11 cellular contexts compared by ENCODE assay signal in the genomic region with DNA sequence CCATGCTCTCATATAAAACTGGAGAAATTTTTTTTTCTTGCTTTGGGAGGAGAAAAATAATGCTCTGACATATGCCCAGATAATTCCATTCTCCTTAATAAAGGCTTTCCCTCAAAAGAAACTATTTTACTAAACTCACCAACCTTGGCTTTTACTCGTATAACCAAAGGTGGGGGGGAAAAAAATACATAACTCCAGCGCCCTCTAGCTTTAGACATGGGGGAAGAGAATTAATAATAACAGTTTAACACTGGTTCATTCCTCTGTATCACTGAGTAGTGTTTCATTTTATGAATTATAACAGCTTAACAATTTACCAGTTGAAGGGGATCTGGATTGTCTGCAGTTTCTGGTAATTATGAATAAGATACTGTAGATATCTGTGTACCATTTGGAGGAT.
DNase-seq lines count a peak whose midpoint lies in the region; ATAC-seq, FAIRE-seq and TF ChIP-seq lines count a peak whose summit lies in the region.
"Had no signal": no experiment of that assay in that cellular context is flagged by ENCODE, and none has a peak within 500 bp of the region (broad histone marks: within the 10 kb centered on the region; RNA-seq: fewer than 3 reads in every experiment).

No MANE protein-coding gene starts in this region.

- BruUV-seq in MCF 10A (replicated peaks; lab: Mats Ljungman, UMichigan), result no TSS peak

- intact Hi-C loops in MCF 10A (cut with micrococcal nuclease) (loop anchor here (1.0 kb wide), 1 partner anchor 1223 kb away; no protein-coding TSS in a partner anchor), breast epithelium (cut with DNase I; ENCODE audit: low total_unique reads) (no loop called here), sciatic nerve (cut with DNase I) (no loop called here)

- no peaks in the 10 kb centered on the region for H3K27me3 Mint-ChIP-seq in MCF 10A (ENCODE audit: insufficient read depth, unreplicated experiment)
- H3K27me3 Mint-ChIP-seq: activated naive CD4-positive, alpha-beta T cell treated with anti-CD3 and anti-CD28 coated beads, Interleukin-2, amount 10 ng/mL, durations not matched to agents 7 days and 5 days; stimulated activated memory B cell treated with anti-CD40 and anti-IgM and Interleukin-4, amounts not matched to agents 10 μg/mL and 1 μg/mL and 100 μg/mL, for 72 hours had no signal

- H3K4me3 ChIP-seq in breast epithelium, result no peak overlapping the region

- H3K4me1 ChIP-seq in breast epithelium, result no peaks in the 10 kb centered on the region

- H3K27ac Mint-ChIP-seq in MCF 10A (ENCODE audit: low read depth, unreplicated experiment), result no peak overlapping the region
- H3K27ac Mint-ChIP-seq: activated naive CD4-positive, alpha-beta T cell treated with anti-CD3 and anti-CD28 coated beads, Interleukin-2, amount 10 ng/mL, durations not matched to agents 7 days and 5 days; stimulated activated memory B cell treated with anti-CD40 and anti-IgM and Interleukin-4, amounts not matched to agents 10 μg/mL and 1 μg/mL and 100 μg/mL, for 72 hours had no signal

- TF ChIP-seq POLR2A in breast epithelium (IDR thresholded peaks at IDR 0.05), result no peak

- no peak for FAIRE-seq in urothelium cell line (lab: Jason Lieb, UNC)

- no peaks in the 10 kb centered on the region for H3K36me3 Mint-ChIP-seq in MCF 10A (ENCODE audit: insufficient read depth, unreplicated experiment)
- H3K36me3 Mint-ChIP-seq: activated naive CD4-positive, alpha-beta T cell treated with anti-CD3 and anti-CD28 coated beads, Interleukin-2, amount 10 ng/mL, durations not matched to agents 7 days and 5 days; stimulated activated memory B cell treated with anti-CD40 and anti-IgM and Interleukin-4, amounts not matched to agents 10 μg/mL and 1 μg/mL and 100 μg/mL, for 72 hours had no signal

- H3K9me3 ChIP-seq in breast epithelium, result no peaks in the 10 kb centered on the region

- ATAC-seq in GM18873 (IDR thresholded peaks at IDR 0.05; ENCODE audit: low FRiP score, unreplicated experiment) (no peak), sciatic nerve (no peak)
- ATAC-seq: stimulated activated memory B cell treated with anti-CD40 and anti-IgM and Interleukin-4, amounts not matched to agents 10 μg/mL and 1 μg/mL and 100 μg/mL, for 72 hours had no signal

- POLR2A ChIA-PET in MCF 10A (lab: Yijun Ruan, JAX), result no interaction called here

- TF ChIP-seq CTCF in MCF 10A (IDR thresholded peaks at IDR 0.05; ENCODE audit: unreplicated experiment), result peak; percentile 43
- TF ChIP-seq CTCF in breast epithelium (IDR thresholded peaks at IDR 0.05), result no peak

- H3K27me3 ChIP-seq in breast epithelium, result no peaks in the 10 kb centered on the region

- no peak overlapping the region for H3K4me3 Mint-ChIP-seq in MCF 10A (ENCODE audit: unreplicated experiment)
- H3K4me3 Mint-ChIP-seq: activated naive CD4-positive, alpha-beta T cell treated with anti-CD3 and anti-CD28 coated beads, Interleukin-2, amount 10 ng/mL, durations not matched to agents 7 days and 5 days; stimulated activated memory B cell treated with anti-CD40 and anti-IgM and Interleukin-4, amounts not matched to agents 10 μg/mL and 1 μg/mL and 100 μg/mL, for 72 hours had no signal

- CTCF ChIA-PET in MCF 10A (lab: Yijun Ruan, JAX), result interaction anchor here (0.7 to 6.0 kb wide), 10 partner anchors 10 to 1581 kb away, joined by 3 to 26 read pairs (median 4); no protein-coding TSS in a partner anchor

- no peak overlapping the region for H3K27ac ChIP-seq in breast epithelium

- peaks cover 7% of the 10 kb centered on the region for H3K9me3 Mint-ChIP-seq in MCF 10A (ENCODE audit: unreplicated experiment)
- H3K9me3 Mint-ChIP-seq: activated naive CD4-positive, alpha-beta T cell treated with anti-CD3 and anti-CD28 coated beads, Interleukin-2, amount 10 ng/mL, durations not matched to agents 7 days and 5 days had no signal

- no peaks in the 10 kb centered on the region for H3K36me3 ChIP-seq in breast epithelium

- H3K4me1 Mint-ChIP-seq in MCF 10A (ENCODE audit: insufficient read depth, unreplicated experiment), result no peaks in the 10 kb centered on the region
- H3K4me1 Mint-ChIP-seq: activated naive CD4-positive, alpha-beta T cell treated with anti-CD3 and anti-CD28 coated beads, Interleukin-2, amount 10 ng/mL, durations not matched to agents 7 days and 5 days; stimulated activated memory B cell treated with anti-CD40 and anti-IgM and Interleukin-4, amounts not matched to agents 10 μg/mL and 1 μg/mL and 100 μg/mL, for 72 hours had no signal

- DNase-seq in MCF 10A (ENCODE audit: unreplicated experiment) (peak; percentile 53), breast epithelium (ENCODE audit: low spot score in 2 of 2) (no peak), NCI-H2029 treated with DMSO at 0.1 percent for 48 hours (lab: John Stamatoyannopoulos, UW) (peak; percentile 19), dedifferentiated amniotic fluid mesenchymal stem cell (ENCODE audit: extremely low spot score) (peak; percentile 36), urothelium cell line (ENCODE audit: low spot score) (peak; percentile 1), dermis blood vessel endothelial cell (no peak), sciatic nerve (ENCODE audit: low spot score) (no peak)
- DNase-seq: activated naive CD4-positive, alpha-beta T cell treated with anti-CD3 and anti-CD28 coated beads, Interleukin-2, amount 10 ng/mL, durations not matched to agents 7 days and 5 days; DMS79 had no signal

Comparison
In these comparisons a context has a peak if more than half of its experiments do, and no peak if none do; other contexts are left out.
1. DNase-seq: peak in MCF 10A (single experiment), NCI-H2029 treated with DMSO at 0.1 percent for 48 hours (single experiment), dedifferentiated amniotic fluid mesenchymal stem cell (single experiment) and urothelium cell line (single experiment); none in breast epithelium (0 of 2), dermis blood vessel endothelial cell (single experiment) and sciatic nerve (single experiment).